In the genomic region with DNA sequence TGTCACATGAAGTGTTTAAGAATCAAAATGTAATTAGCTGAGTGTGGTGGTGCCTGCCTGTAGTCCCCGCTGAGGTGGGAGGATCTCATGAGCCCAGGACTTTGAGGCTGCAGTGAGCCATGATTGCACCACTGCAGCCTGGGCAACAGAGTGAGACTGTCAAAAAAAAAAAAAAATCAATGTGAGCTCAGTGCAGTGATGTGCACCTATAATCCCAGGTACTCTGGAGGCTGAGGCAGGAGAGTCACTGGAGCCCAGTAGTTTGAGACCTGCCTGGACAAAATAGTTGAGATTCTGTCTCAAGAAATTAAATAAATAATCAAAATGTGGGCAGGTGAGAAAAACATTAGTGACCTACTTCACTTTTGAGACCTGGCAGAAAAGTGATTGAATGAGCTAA, we compare ENCODE assay signal across 19 cellular contexts.
DNase-seq lines count a peak whose midpoint lies in the region; ATAC-seq and TF ChIP-seq lines count a peak whose summit lies in the region.
"Had no signal": no experiment of that assay in that cellular context is flagged by ENCODE, and none has a peak within 500 bp of the region (broad histone marks: within the 10 kb centered on the region; RNA-seq: fewer than 3 reads in every experiment).

No MANE protein-coding gene starts in this region.

- TF ChIP-seq CTCF in chondrocyte (IDR thresholded peaks at IDR 0.05) (no peak), osteoblast (IDR thresholded peaks at IDR 0.05; ENCODE audit: extremely low read depth, low read depth, low read length) (no peak)

- H2AFZ ChIP-seq in osteoblast (ENCODE audit: low read length): no peak overlapping the region

- H3K4me1 Mint-ChIP-seq in IgD-negative memory B cell (peaks cover 21 to 40% (median 35%) of the 10 kb centered on the region in 3 donors), chondrocyte (ENCODE audit: low read depth) (peaks cover 55% of the 10 kb centered on the region)

- ATAC-seq in right cardiac atrium: no peak
- ATAC-seq in left colon: no peak
- ATAC-seq: activated CD4-positive, CD25-positive, alpha-beta regulatory T cell treated with anti-CD3 and anti-CD28 coated beads, Interleukin-2, amount 50 U/mL, for 24 hours; foreskin keratinocyte; PC-3 had no signal

- peaks cover 83% of the 10 kb centered on the region for H3K79me2 ChIP-seq in osteoblast (ENCODE audit: insufficient read depth, low read length)

- intact Hi-C loops in right cardiac atrium (cut with DNase I) (loop anchor here in 1 of 4 donors (10.0 kb wide), 1 partner anchor 98 kb away; no protein-coding TSS in a partner anchor), left colon (cut with DNase I, micrococcal nuclease) (no loop called here)

- WGBS in right cardiac atrium: 98% methylated on average over 1 of the region's 1 CpG

- peak overlapping the region in 2 of 3 donors; percentile 52 to 73 for H3K27ac Mint-ChIP-seq in IgD-negative memory B cell
- H3K27ac Mint-ChIP-seq in chondrocyte (ENCODE audit: unreplicated experiment): peak overlapping the region; percentile 54
- H3K27ac Mint-ChIP-seq: activated naive CD8-positive, alpha-beta T cell had no signal

- peaks cover 32% of the 10 kb centered on the region for H4K20me1 ChIP-seq in osteoblast (ENCODE audit: insufficient read depth, low read length)

- H3K4me3 ChIP-seq in osteoblast (ENCODE audit: insufficient read depth, low read length) (peak overlapping the region; percentile 90), right cardiac atrium (ENCODE audit: low read length) (no peak overlapping the region)
- H3K4me3 ChIP-seq: colonic mucosa had no signal

- H3K4me2 ChIP-seq in osteoblast (ENCODE audit: insufficient read depth, low read length): peak overlapping the region; percentile 92

- H3K9me3 ChIP-seq in osteoblast (ENCODE audit: low read depth, low read length): no peaks in the 10 kb centered on the region
- no peaks in the 10 kb centered on the region for H3K9me3 ChIP-seq in right cardiac atrium (ENCODE audit: control insufficient read depth, low read length)
- H3K9me3 ChIP-seq: colonic mucosa, neutrophil had no signal

- H3K36me3 Mint-ChIP-seq in IgD-negative memory B cell (peaks cover 7% of the 10 kb centered on the region), chondrocyte (ENCODE audit: low read depth) (peaks cover 2% of the 10 kb centered on the region)

- H3K36me3 ChIP-seq in osteoblast (ENCODE audit: insufficient read depth, low read length): peaks cover 19% of the 10 kb centered on the region
- H3K36me3 ChIP-seq: colonic mucosa, neutrophil had no signal

- no peaks in the 10 kb centered on the region for H3K27me3 ChIP-seq in osteoblast (ENCODE audit: insufficient read depth, low read length)
- no peaks in the 10 kb centered on the region for H3K27me3 ChIP-seq in right cardiac atrium (ENCODE audit: control insufficient read depth, insufficient read depth)
- H3K27me3 ChIP-seq: colonic mucosa, foreskin keratinocyte, neutrophil had no signal

- H3K27ac ChIP-seq in osteoblast (ENCODE audit: low read depth, low read length): peak overlapping the region; percentile 34
- no peak overlapping the region for H3K27ac ChIP-seq in right cardiac atrium (ENCODE audit: low read length)
- H3K27ac ChIP-seq: colonic mucosa, foreskin keratinocyte, neutrophil had no signal

- H3K4me3 Mint-ChIP-seq in IgD-negative memory B cell (peak overlapping the region in 1 of 4 donors; percentile 99), chondrocyte (ENCODE audit: unreplicated experiment) (no peak overlapping the region)
- H3K4me3 Mint-ChIP-seq: activated naive CD8-positive, alpha-beta T cell had no signal

- no peaks in the 10 kb centered on the region for H3K27me3 Mint-ChIP-seq in IgD-negative memory B cell
- no peaks in the 10 kb centered on the region for H3K27me3 Mint-ChIP-seq in chondrocyte (ENCODE audit: low read depth)
- H3K27me3 Mint-ChIP-seq: activated naive CD8-positive, alpha-beta T cell had no signal

- peaks cover 25% of the 10 kb centered on the region for H3K4me1 ChIP-seq in osteoblast (ENCODE audit: insufficient read depth, low read length)
- H3K4me1 ChIP-seq in right cardiac atrium (ENCODE audit: control insufficient read depth, insufficient read depth, low read length): no peaks in the 10 kb centered on the region
- H3K4me1 ChIP-seq: colonic mucosa had no signal

- DNase-seq in Daoy (ENCODE audit: low read depth) (peak; percentile 60), chondrocyte (ENCODE audit: low spot score) (no peak), osteoblast (ENCODE audit: insufficient read length, low spot score, missing footprints) (no peak), right cardiac atrium (no peak), left colon (no peak), Ammon's horn (ENCODE audit: low spot score) (no peak)
- DNase-seq: activated T-cell treated with anti-CD3 and anti-CD28 coated beads, Interleukin-2, amount 50 U/mL, for 48 hours; AML-193; colonic mucosa; foreskin keratinocyte; H7; kidney glomerular epithelial cell; NCI-H226; PC-3; T-helper 9 cell had no signal

- H3K9me3 Mint-ChIP-seq in IgD-negative memory B cell (no peaks in the 10 kb centered on the region), chondrocyte (ENCODE audit: low read depth) (no peaks in the 10 kb centered on the region)
